ENCODE assay signal across 21 cellular contexts in genomic region chr1:229379901-229380300, GRCh38. TPM values are rescaled to one million over a fixed set of nuclear protein-coding genes. Genes with fewer than 3 reads are reported as not detected.
DNase-seq lines count a peak whose midpoint lies in the region; ATAC-seq and TF ChIP-seq lines count a peak whose summit lies in the region.
"Had no signal": no experiment of that assay in that cellular context is flagged by ENCODE, and none has a peak within 500 bp of the region (broad histone marks: within the 10 kb centered on the region; RNA-seq: fewer than 3 reads in every experiment).

No MANE protein-coding gene starts in this region.

- 43% methylated on average over 5 of the region's 5 CpGs for WGBS in HUES64
- 49 to 71% methylated on average over 5 of the region's 5 CpGs for WGBS in upper lobe of left lung, 2 donors

- peak overlapping the region; percentile 22 for H3K4me3 ChIP-seq in HUES64 (ENCODE audit: low read length)
- peak overlapping the region; percentile 21; the same call in 1 of the 2 replicates for H3K4me3 ChIP-seq in iPS-18c (ENCODE audit: insufficient read depth, low read depth, low read length)
- H3K4me3 ChIP-seq in upper lobe of left lung, result no peak overlapping the region
- H3K4me3 ChIP-seq: breast epithelium, coronary artery, esophagus muscularis mucosa, stomach, tibial nerve had no signal

- H3K36me3 ChIP-seq in HUES64 (ENCODE audit: insufficient read depth, low read length) (no peaks in the 10 kb centered on the region), upper lobe of left lung (no peaks in the 10 kb centered on the region)
- H3K36me3 ChIP-seq: breast epithelium, esophagus muscularis mucosa, stomach, tibial nerve had no signal

- TF ChIP-seq EP300 in upper lobe of left lung (IDR thresholded peaks at IDR 0.05), result no peak

- H3K27me3 ChIP-seq in HUES64 (ENCODE audit: insufficient read depth, low read length) (peaks cover 11% of the 10 kb centered on the region; the same call in 1 of the 2 replicates), upper lobe of left lung (no peaks in the 10 kb centered on the region)
- H3K27me3 ChIP-seq: breast epithelium had no signal

- H3K27ac ChIP-seq in HUES64 (ENCODE audit: low read depth, low read length) (no peak overlapping the region), VCaP (peak overlapping the region; percentile 8; the same call in 1 of the 2 replicates), upper lobe of left lung (no peak overlapping the region)
- H3K27ac ChIP-seq: breast epithelium, coronary artery, esophagus muscularis mucosa, stomach, tibial nerve had no signal

- H3K9me3 ChIP-seq in HUES64 (ENCODE audit: insufficient read depth, low read depth, low read length) (no peaks in the 10 kb centered on the region), iPS-18c (ENCODE audit: control insufficient read depth, insufficient read depth, low read length) (no peaks in the 10 kb centered on the region), upper lobe of left lung (no peaks in the 10 kb centered on the region)
- H3K9me3 ChIP-seq: breast epithelium, esophagus muscularis mucosa, stomach, tibial nerve had no signal

- no peak for TF ChIP-seq CTCF in VCaP (conservative IDR thresholded peaks at IDR 0.05)
- TF ChIP-seq CTCF in upper lobe of left lung (IDR thresholded peaks at IDR 0.05), result no peak

- H3K4me1 ChIP-seq in HUES64 (ENCODE audit: insufficient read depth, low read length) (peaks cover 30% of the 10 kb centered on the region), upper lobe of left lung (no peaks in the 10 kb centered on the region)
- H3K4me1 ChIP-seq: breast epithelium, esophagus muscularis mucosa, stomach, tibial nerve had no signal

- H3K9ac ChIP-seq in HUES64 (ENCODE audit: low read depth, low read length), result no peak overlapping the region

- ATAC-seq in GM18520 (IDR thresholded peaks at IDR 0.05; ENCODE audit: unreplicated experiment) (peak; percentile 4), upper lobe of left lung (ENCODE audit: low FRiP score in 2 of 2) (no peak), HG03439 (IDR thresholded peaks at IDR 0.05; ENCODE audit: unreplicated experiment) (no peak), HG03460 (IDR thresholded peaks at IDR 0.05; ENCODE audit: unreplicated experiment) (no peak)
- ATAC-seq: activated T-cell treated with anti-CD3 and anti-CD28 coated beads, Interleukin-2, amount 50 U/mL, for 4 hours; Right ventricle myocardium inferior had no signal

- no peak for DNase-seq in putamen (ENCODE audit: low spot score)
- DNase-seq in upper lobe of left lung, result no peak
- DNase-seq: activated CD8-positive, alpha-beta memory T cell treated with anti-CD3 and anti-CD28 coated beads for 24 hours; activated naive CD4-positive, alpha-beta T cell treated with anti-CD3 and anti-CD28 coated beads for 36 hours; activated T-cell treated with anti-CD3 and anti-CD28 coated beads, Interleukin-2, amount 50 U/mL, for 4 hours; amniotic stem cell; KBM-7; stimulated activated CD8-positive, alpha-beta memory T cell treated with anti-CD3 and anti-CD28 coated beads, Interleukin-4, amount 100 ng/mL, for 48 hours; stomach had no signal

- TF ChIP-seq POLR2A in upper lobe of left lung (IDR thresholded peaks at IDR 0.05), result no peak

RNA-seq across cellular contexts. Expression of gene CCSAP, which starts 37.1 kb away (rescaled TPM):
- 4.9 TPM for polyA plus RNA-seq in HUES64 (2013, experiment 1 of 2)
- 5.8 TPM for polyA plus RNA-seq in HUES64 (2013, experiment 2 of 2)
- total RNA-seq in upper lobe of left lung, result 10 to 100 TPM in 2 of 6 donors, 1 to 10 TPM in 4; 4.9 to 11.2 (median 7.1) TPM

RNA-seq across cellular contexts. Expression of gene ACTA1, which starts 54.0 kb away (rescaled TPM):
- 12.2 TPM for polyA plus RNA-seq in HUES64 (2013, experiment 1 of 2)
- polyA plus RNA-seq in HUES64 (2013, experiment 2 of 2), result 8.6 TPM
- total RNA-seq in upper lobe of left lung, result under 1 TPM in 2 of 6 donors, not detected in 4; 0.17 to 0.26 TPM
- total RNA-seq: activated naive CD4-positive, alpha-beta T cell treated with anti-CD3 and anti-CD28 coated beads for 36 hours; activated T-cell treated with anti-CD3 and anti-CD28 coated beads, Interleukin-2, amount 50 U/mL, for 4 hours; mononuclear cell had no signal

Comparison
In these comparisons a context has a peak if more than half of its experiments do, and no peak if none do; other contexts are left out.
1. H3K4me3 ChIP-seq: peak in HUES64 (single experiment) and iPS-18c (single experiment); none in upper lobe of left lung (0 of 4).